ENCODE assay signal across 8 cellular contexts in genomic region chr1:50968021-50968883, GRCh38. TPM values are rescaled to one million over a fixed set of nuclear protein-coding genes. Genes with fewer than 3 reads are reported as not detected.
DNase-seq lines count a peak whose midpoint lies in the region; ATAC-seq and TF ChIP-seq lines count a peak whose summit lies in the region.

No MANE protein-coding gene starts in this region.

- H3K4me1 Mint-ChIP-seq in GM23338 (peaks cover 17% of the 10 kb centered on the region), neural crest cell (peaks cover 14% of the 10 kb centered on the region)

- H3K9ac ChIP-seq in stomach smooth muscle (ENCODE audit: low read length in 2 of 2): peak overlapping the region; percentile 83 to 90

- H3K9me3 ChIP-seq in DOHH2 (ENCODE audit: control insufficient read depth, insufficient read depth, low read length): no peaks in the 10 kb centered on the region
- no peaks in the 10 kb centered on the region for H3K9me3 ChIP-seq in RWPE2 (ENCODE audit: severe bottlenecking)
- no peaks in the 10 kb centered on the region for H3K9me3 ChIP-seq in stomach smooth muscle (ENCODE audit: control insufficient read depth in 2 of 2, low read length in 2 of 2)

- H3K36me3 ChIP-seq in DOHH2 (ENCODE audit: control insufficient read depth, low read length) (peaks cover 46% of the 10 kb centered on the region), GM23338 (ENCODE audit: insufficient read depth) (no peaks in the 10 kb centered on the region), RWPE2 (ENCODE audit: low read depth) (no peaks in the 10 kb centered on the region), stomach smooth muscle (ENCODE audit: control insufficient read depth in 2 of 2, insufficient read depth in 2 of 2, low read length in 2 of 2) (no peaks in the 10 kb centered on the region)

- H3F3A ChIP-seq in DOHH2 (ENCODE audit: control insufficient read depth, insufficient read depth): peaks cover 24% of the 10 kb centered on the region
- H3F3A ChIP-seq in GM23338 (replicated peaks; ENCODE audit: low read depth): peaks cover 24% of the 10 kb centered on the region

- H3K27me3 Mint-ChIP-seq in GM23338 (ENCODE audit: insufficient read depth, low read depth, poor library complexity) (peaks cover 70% of the 10 kb centered on the region), neural crest cell (ENCODE audit: low read depth) (peaks cover 90% of the 10 kb centered on the region)

- peak overlapping the region; percentile 97 for H3K27ac ChIP-seq in DOHH2 (ENCODE audit: low read depth, low read length)
- H3K27ac ChIP-seq in GM23338 (ENCODE audit: low read depth): no peak overlapping the region
- H3K27ac ChIP-seq in RWPE2 (ENCODE audit: poor library complexity, severe bottlenecking): peak overlapping the region; percentile 74
- peak overlapping the region; percentile 92 for H3K27ac ChIP-seq in stomach smooth muscle (ENCODE audit: low read length)

- H3K4me3 ChIP-seq in DOHH2 (ENCODE audit: low read length): peak overlapping the region; percentile 91
- H3K4me3 ChIP-seq in GM23338: peak overlapping the region; percentile 80
- H3K4me3 ChIP-seq in RWPE2 (ENCODE audit: severe bottlenecking): peak overlapping the region; percentile 54
- H3K4me3 ChIP-seq in stomach smooth muscle (ENCODE audit: low read length in 2 of 2): peak overlapping the region; percentile 68 to 97

- H4K20me1 ChIP-seq in DOHH2 (ENCODE audit: control insufficient read depth, insufficient read depth, low read depth, low read length) (no peaks in the 10 kb centered on the region), GM23338 (replicated peaks; ENCODE audit: insufficient read depth) (peaks cover 22% of the 10 kb centered on the region)

- H3K9me3 Mint-ChIP-seq in GM23338: no peaks in the 10 kb centered on the region
- H3K9me3 Mint-ChIP-seq in neural crest cell: no peaks in the 10 kb centered on the region

- ATAC-seq in GM23338 (peak; percentile 89), RWPE2 (ENCODE audit: low read depth) (peak; percentile 79)

- H3K4me3 Mint-ChIP-seq in GM23338 (peak overlapping the region; percentile 80), neural crest cell (peak overlapping the region; percentile 93)

- no peaks in the 10 kb centered on the region for H3K27me3 ChIP-seq in DOHH2 (ENCODE audit: control insufficient read depth, low read length)
- H3K27me3 ChIP-seq in GM23338 (ENCODE audit: insufficient read depth): peaks cover 93% of the 10 kb centered on the region
- no peaks in the 10 kb centered on the region for H3K27me3 ChIP-seq in RWPE2 (ENCODE audit: insufficient read depth, poor library complexity, severe bottlenecking)
- no peaks in the 10 kb centered on the region for H3K27me3 ChIP-seq in stomach smooth muscle (ENCODE audit: control insufficient read depth in 1 of 2, insufficient read depth in 2 of 2, low read length in 2 of 2)

- DNase-seq in GM23338 (ENCODE audit: low spot score) (peak; percentile 92), RWPE2 (ENCODE audit: low spot score) (peak; percentile 87), fibroblast of the conjunctiva (ENCODE audit: low read depth) (peak; percentile 84), neural crest cell (ENCODE audit: low read depth, low spot score) (peak; percentile 69)
- DNase-seq in activated effector memory CD4-positive, alpha-beta T cell treated with anti-CD3 and anti-CD28 coated beads, Interleukin-2, amount 50 U/mL, for 16 hours: peak; percentile 94

- TF ChIP-seq CTCF in DOHH2 (IDR thresholded peaks at IDR 0.05; ENCODE audit: low read depth, low read length, poor library complexity, severe bottlenecking): peak; percentile 41
- peak; percentile 38 to 50 for TF ChIP-seq CTCF in GM23338 (conservative IDR thresholded peaks at IDR 0.05; ENCODE audit: low read depth in 2 of 2)
- TF ChIP-seq CTCF in LNCAP (IDR thresholded peaks at IDR 0.05): peak; percentile 50
- TF ChIP-seq CTCF in RWPE2 (IDR thresholded peaks at IDR 0.05; ENCODE audit: poor library complexity, severe bottlenecking): peak; percentile 53
- peak; percentile 57 for TF ChIP-seq CTCF in neural crest cell (conservative IDR thresholded peaks at IDR 0.05)

- peaks cover 22% of the 10 kb centered on the region for H3K4me1 ChIP-seq in DOHH2 (ENCODE audit: control insufficient read depth, low read length)
- peaks cover 10% of the 10 kb centered on the region; the same call in 1 of the 2 replicates for H3K4me1 ChIP-seq in GM23338 (ENCODE audit: insufficient read depth)
- H3K4me1 ChIP-seq in RWPE2 (ENCODE audit: insufficient read depth, poor library complexity, severe bottlenecking): peaks cover 5% of the 10 kb centered on the region
- H3K4me1 ChIP-seq in stomach smooth muscle (ENCODE audit: control insufficient read depth, insufficient read depth, low read length): peaks cover 17% of the 10 kb centered on the region

- peaks cover 69% of the 10 kb centered on the region for H3K79me2 ChIP-seq in DOHH2 (ENCODE audit: control insufficient read depth, low read length)
- H3K79me2 ChIP-seq in GM23338 (replicated peaks; ENCODE audit: insufficient read depth): no peaks in the 10 kb centered on the region

- H3K36me3 Mint-ChIP-seq in GM23338 (ENCODE audit: low read depth) (no peaks in the 10 kb centered on the region), neural crest cell (ENCODE audit: low read depth) (no peaks in the 10 kb centered on the region)

- H3K9me2 ChIP-seq in DOHH2 (replicated peaks; ENCODE audit: control insufficient read depth, low read length) (no peaks in the 10 kb centered on the region), GM23338 (ENCODE audit: insufficient read depth) (no peaks in the 10 kb centered on the region)

- no peak overlapping the region for H3K27ac Mint-ChIP-seq in GM23338
- peak overlapping the region; percentile 6 for H3K27ac Mint-ChIP-seq in neural crest cell (ENCODE audit: unreplicated experiment)

- H3K4me2 ChIP-seq in DOHH2 (ENCODE audit: low read length): peak overlapping the region; percentile 83
- peak overlapping the region; percentile 99 for H3K4me2 ChIP-seq in GM23338

- peak overlapping the region; percentile 99 for H2AFZ ChIP-seq in GM23338

TF ChIP-seq in GM23338, 12 proteins besides CTCF, POLR2A, EP300 and RAD21:
- TF ChIP-seq JUNB (IDR thresholded peaks at IDR 0.05; ENCODE audit: unreplicated experiment): no peak
- TF ChIP-seq EZH2phosphoT487 (IDR thresholded peaks at IDR 0.05; ENCODE audit: unreplicated experiment): no peak
- no peak for TF ChIP-seq CREB1 (CRISPR knock-in tag; IDR thresholded peaks at IDR 0.05; ENCODE audit: low read depth)
- no peak for TF ChIP-seq ETS1 (IDR thresholded peaks at IDR 0.05)
- TF ChIP-seq EZH2 (IDR thresholded peaks at IDR 0.05; ENCODE audit: low read depth, unreplicated experiment): peak; percentile 82
- TF ChIP-seq REST (IDR thresholded peaks at IDR 0.05; ENCODE audit: unreplicated experiment): peak; percentile 5
- no peak for TF ChIP-seq ZNF114 (CRISPR knock-in tag; IDR thresholded peaks at IDR 0.05)

RNA-seq across cellular contexts. Expression of gene CDKN2C, which starts 1.8 kb away (rescaled TPM):
- total RNA-seq in GM23338 (2014; rRNA removed; shearing (Covaris generic)): not detected in 2 replicates
- polyA plus RNA-seq in GM23338 (2016; fragmentation: Nextera tagmentation; extraction: Ambion mirVana): not detected in 2 replicates
- total RNA-seq in neural crest cell: 2.9 and 3.5 TPM in 2 replicates

RNA-seq across cellular contexts. Expression of gene FAF1, which starts 8.2 kb away (rescaled TPM):
- 53.2 and 54.2 TPM in 2 replicates for total RNA-seq in GM23338 (2014; rRNA removed; shearing (Covaris generic))
- polyA plus RNA-seq in GM23338 (2016; fragmentation: Nextera tagmentation; extraction: Ambion mirVana): 19.8 and 24.1 TPM in 2 replicates
- total RNA-seq in neural crest cell: 73.0 and 76.2 TPM in 2 replicates
